ENCODE assay signal across 8 cellular contexts in the genomic region with DNA sequence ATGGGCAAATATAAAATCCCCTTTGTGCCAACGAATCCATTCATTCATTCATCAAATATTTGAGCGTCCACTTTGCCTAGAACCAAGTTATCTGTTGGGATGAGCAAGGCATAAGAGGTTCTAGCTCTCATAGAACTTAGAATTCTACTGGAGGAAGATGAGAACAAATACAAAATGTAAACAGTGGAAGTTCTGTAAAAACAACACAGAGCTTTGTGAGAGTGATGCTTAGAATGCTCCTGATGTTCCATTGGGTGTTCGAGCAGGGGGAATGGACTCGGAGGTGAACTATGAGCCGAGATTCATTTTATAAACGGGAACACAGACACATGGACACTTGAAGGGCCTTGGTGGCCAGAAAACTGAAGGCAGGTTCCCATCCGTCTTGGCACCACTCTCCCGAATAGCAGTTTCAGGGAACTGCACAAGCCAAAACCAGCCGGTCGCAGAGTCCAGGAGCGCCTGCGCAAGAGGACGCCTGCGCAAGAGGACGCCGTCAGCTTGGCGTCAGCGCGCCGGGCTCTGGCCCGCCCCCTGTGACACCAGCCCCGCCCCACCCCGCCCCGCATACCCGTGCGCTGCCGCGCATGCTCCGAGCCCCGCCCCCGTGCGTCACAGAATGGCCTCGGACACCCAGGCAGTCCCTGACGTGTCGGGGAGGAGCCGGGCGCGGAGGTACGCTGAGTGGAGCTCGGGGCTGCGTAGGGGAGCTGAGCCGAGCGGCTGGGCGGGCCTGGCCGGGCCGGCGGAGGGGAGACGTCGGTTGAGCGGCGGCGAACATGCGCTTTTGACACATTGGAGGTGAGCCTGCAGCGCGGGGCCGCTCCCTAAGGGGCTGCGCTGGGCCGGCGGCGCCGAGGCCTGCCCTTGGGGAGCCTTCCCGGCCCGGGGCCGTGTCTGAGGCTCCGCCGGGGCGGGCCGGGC. TPM values are rescaled to one million over a fixed set of nuclear protein-coding genes. Genes with fewer than 3 reads are reported as not detected.
DNase-seq lines count a peak whose midpoint lies in the region; ATAC-seq and TF ChIP-seq lines count a peak whose summit lies in the region.

A gene with protein sequence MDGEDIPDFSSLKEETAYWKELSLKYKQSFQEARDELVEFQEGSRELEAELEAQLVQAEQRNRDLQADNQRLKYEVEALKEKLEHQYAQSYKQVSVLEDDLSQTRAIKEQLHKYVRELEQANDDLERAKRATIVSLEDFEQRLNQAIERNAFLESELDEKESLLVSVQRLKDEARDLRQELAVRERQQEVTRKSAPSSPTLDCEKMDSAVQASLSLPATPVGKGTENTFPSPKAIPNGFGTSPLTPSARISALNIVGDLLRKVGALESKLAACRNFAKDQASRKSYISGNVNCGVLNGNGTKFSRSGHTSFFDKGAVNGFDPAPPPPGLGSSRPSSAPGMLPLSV (plus strand): TSS at position 640 of the 924 bp plus-strand sequence. CDS start 8,388 bp downstream, outside the sequence.

- peak within 1 kb of the TSS; percentile 88 for H3K27ac ChIP-seq in temporal lobe (ENCODE audit: low read depth, low read length)

- peak within 1 kb of the TSS; percentile 97 for H3K27ac Mint-ChIP-seq in activated naive CD8-positive, alpha-beta T cell

- DNase-seq in GM12864 (ENCODE audit: low read depth) = peak; percentile 85
- peak; percentile 97 for DNase-seq in NCI-H1105 treated with DMSO at 0.1 percent for 48 hours (lab: John Stamatoyannopoulos, UW)
- DNase-seq in SKM-1 treated with dmso at 0.1 percent for 144 hours (lab: John Stamatoyannopoulos, UW; ENCODE audit: unreplicated experiment) = peak; percentile 88
- peak; percentile 99 for DNase-seq in glomerular visceral epithelial cell (ENCODE audit: extremely low spot score)
- peak; percentile 97 for DNase-seq in omental fat pad (ENCODE audit: low spot score)

- ATAC-seq in HG02678 (IDR thresholded peaks at IDR 0.05; ENCODE audit: unreplicated experiment) (peak; percentile 89), omental fat pad (ENCODE audit: low FRiP score) (peak; percentile 96)

- peaks cover 8% of the 10 kb centered on the region for H3K36me3 Mint-ChIP-seq in activated naive CD8-positive, alpha-beta T cell

- TF ChIP-seq CTCF in GM12864 (IDR thresholded peaks at IDR 0.05; ENCODE audit: low read depth, low read length, missing control alignments) (no peak), omental fat pad (IDR thresholded peaks at IDR 0.05) (no peak)

- peak within 1 kb of the TSS; percentile 96 for H3K4me3 ChIP-seq in GM12864 (ENCODE audit: low read depth, low read length)

- H3K4me1 Mint-ChIP-seq in activated naive CD8-positive, alpha-beta T cell (ENCODE audit: low read depth) = peaks cover 37% of the 10 kb centered on the region

- peak within 1 kb of the TSS; percentile 99 for H3K4me3 Mint-ChIP-seq in activated naive CD8-positive, alpha-beta T cell

- no peaks in the 10 kb centered on the region for H3K27me3 Mint-ChIP-seq in activated naive CD8-positive, alpha-beta T cell

- H3K9me3 Mint-ChIP-seq in activated naive CD8-positive, alpha-beta T cell (ENCODE audit: low read depth) = no peaks in the 10 kb centered on the region

RNA-seq across cellular contexts. Expression of the gene that starts here (rescaled TPM):
- total RNA-seq in omental fat pad (100 to 1,000 TPM in 2 of 4 donors, 10 to 100 TPM in 2; 64.3 to 139 (median 118) TPM), temporal lobe (36.1 TPM)

Comparison
In these comparisons a context has a peak if more than half of its experiments do, and no peak if none do; other contexts are left out.
1. Peak in every context shown above with its lines: DNase-seq, ATAC-seq, H3K4me3 ChIP-seq and H3K27ac ChIP-seq.